Comparison of ENCODE assay signal across 8 cellular contexts in genomic region chr5:36875051-36875788, GRCh38. TPM values are rescaled to one million over a fixed set of nuclear protein-coding genes. Genes with fewer than 3 reads are reported as not detected.
A peak's percentile ranks its signal among the peaks of the same experiment; 100 is the strongest.
DNase-seq lines count a peak whose midpoint lies in the region; ATAC-seq and TF ChIP-seq lines count a peak whose summit lies in the region.

No MANE protein-coding gene starts in this region.

- H3K4me1 Mint-ChIP-seq in WTC11 (peaks cover 22% of the 10 kb centered on the region), chondrocyte (ENCODE audit: low read depth) (peaks cover 42% of the 10 kb centered on the region)

- TF ChIP-seq CTCF in WTC11 (IDR thresholded peaks at IDR 0.05) (no peak), chondrocyte (IDR thresholded peaks at IDR 0.05) (no peak)

- POLR2A ChIA-PET in WTC11 (lab: Charles Lee), result interaction anchor here (0.7 to 1.3 kb wide), 3 partner anchors 98 to 132 kb away, joined by 3 to 4 read pairs (median 4); no protein-coding TSS in a partner anchor

- H3K36me3 Mint-ChIP-seq in WTC11 (no peaks in the 10 kb centered on the region; the same call in 1 of the 2 replicates), chondrocyte (ENCODE audit: low read depth) (no peaks in the 10 kb centered on the region)

- no peaks in the 10 kb centered on the region for H3K27me3 Mint-ChIP-seq in WTC11 (ENCODE audit: low read depth)
- no peaks in the 10 kb centered on the region for H3K27me3 Mint-ChIP-seq in chondrocyte (ENCODE audit: low read depth)

- CTCF ChIA-PET in WTC11 (lab: Charles Lee), result interaction anchor here (0.5 to 5.0 kb wide), 5 partner anchors 11 to 1391 kb away, joined by 3 to 23 read pairs (median 5); no protein-coding TSS in a partner anchor

- H3K27ac Mint-ChIP-seq in WTC11 (peak overlapping the region; percentile 90), chondrocyte (ENCODE audit: unreplicated experiment) (peak overlapping the region; percentile 99)

- no peaks in the 10 kb centered on the region for H3K9me3 Mint-ChIP-seq in WTC11
- no peaks in the 10 kb centered on the region for H3K9me3 Mint-ChIP-seq in chondrocyte (ENCODE audit: low read depth)

- peak overlapping the region; percentile 94 for H3K4me3 Mint-ChIP-seq in WTC11
- peak overlapping the region; percentile 80 for H3K4me3 Mint-ChIP-seq in chondrocyte (ENCODE audit: unreplicated experiment)

- DNase-seq in NCI-H1417 (lab: John Stamatoyannopoulos, UW), result peak; percentile 31 to 71 (median 50)
- no peak for DNase-seq in NCI-H1417 treated with DMSO at 0.1 percent for 48 hours (lab: John Stamatoyannopoulos, UW)
- DNase-seq in NAMALWA (ENCODE audit: low spot score), result peak; percentile 69
- peak; percentile 45 for DNase-seq in WTC11 (ENCODE audit: low spot score)
- DNase-seq in chondrocyte (ENCODE audit: low spot score), result peak; percentile 72
- peak; percentile 83 for DNase-seq in left kidney (ENCODE audit: low read depth, low spot score)
- DNase-seq in stimulated activated CD4-positive, alpha-beta T cell treated with anti-CD3 and anti-CD28 coated beads, Interleukin-2, amount 100 ng/mL, for 48 hours, result peak; percentile 21 to 34
- no peak for DNase-seq in middle frontal gyrus (ENCODE audit: extremely low spot score, low spot score)

- peak; percentile 8 for ATAC-seq in WTC11

TF ChIP-seq in WTC11, 78 proteins besides CTCF, POLR2A, EP300 and RAD21:
- TF ChIP-seq FOXJ3 (CRISPR knock-in tag; IDR thresholded peaks at IDR 0.05; ENCODE audit: borderline replicate concordance), result no peak
- no peak for TF ChIP-seq ZNF416 (CRISPR knock-in tag; IDR thresholded peaks at IDR 0.05)
- TF ChIP-seq NFE2L1 (CRISPR knock-in tag; IDR thresholded peaks at IDR 0.05), result no peak
- TF ChIP-seq ZBTB21 (CRISPR knock-in tag; IDR thresholded peaks at IDR 0.05; ENCODE audit: borderline replicate concordance), result no peak
- TF ChIP-seq ZNF317 (CRISPR knock-in tag; IDR thresholded peaks at IDR 0.05; ENCODE audit: borderline replicate concordance, low read depth), result no peak
- no peak for TF ChIP-seq ATF2 (CRISPR knock-in tag; IDR thresholded peaks at IDR 0.05; ENCODE audit: borderline replicate concordance, low read depth)
- no peak for TF ChIP-seq E2F4 (CRISPR knock-in tag; IDR thresholded peaks at IDR 0.05; ENCODE audit: borderline replicate concordance, low read depth)
TF ChIP-seq in WTC11: peak in this region for 0.

RNA-seq across cellular contexts. Expression of gene NIPBL, which starts 1.3 kb away (rescaled TPM):
- 45.8 to 52.8 TPM (median 48.3 TPM) in 3 replicates for total RNA-seq in WTC11 (2021)
- 32.2 to 47.1 TPM (median 33.3 TPM) in 3 replicates for total RNA-seq in chondrocyte

Comparison
In these comparisons a context has a peak if more than half of its experiments do, and no peak if none do; other contexts are left out.
1. DNase-seq: peak in NCI-H1417 (3 of 3), NAMALWA (single experiment), WTC11 (single experiment), chondrocyte (single experiment), left kidney (single experiment) and stimulated activated CD4-positive, alpha-beta T cell treated with anti-CD3 and anti-CD28 coated beads, Interleukin-2, amount 100 ng/mL, for 48 hours (2 of 2); none in NCI-H1417 treated with DMSO at 0.1 percent for 48 hours (single experiment) and middle frontal gyrus (single experiment).